25 cellular contexts compared by ENCODE assay signal in genomic region chr4:122661176-122661575, GRCh38. TPM values are rescaled to one million over a fixed set of nuclear protein-coding genes. Genes with fewer than 3 reads are reported as not detected.
A peak's percentile ranks its signal among the peaks of the same experiment; 100 is the strongest.
DNase-seq lines count a peak whose midpoint lies in the region; ATAC-seq and TF ChIP-seq lines count a peak whose summit lies in the region.
"Had no signal": no experiment of that assay in that cellular context is flagged by ENCODE, and none has a peak within 500 bp of the region (broad histone marks: within the 10 kb centered on the region; RNA-seq: fewer than 3 reads in every experiment).

No MANE protein-coding gene starts in this region.

- intact Hi-C loops in activated T-helper 2 cell treated with anti-CD3 and anti-CD28 coated beads, Interferon-gamma antibody, Interleukin-2, Interleukin-4, amounts not matched to agents 10 μg/mL and 5 μg/mL and 100 μg/mL, durations not matched to agents 14 hours and 24 hours and 36 hours (cut with micrococcal nuclease) = loop anchor here (5.0 kb wide), 2 partner anchors 59 to 119 kb away; no protein-coding TSS in a partner anchor

- H3K9me3 Mint-ChIP-seq in T-helper 1 cell treated with Interleukin-12 subunit alpha and Interleukin-12 subunit beta and Interleukin-4 antibody, amounts not matched to agents 30 μg/mL and 1 μg/mL, for 36 hours = peaks cover 20% of the 10 kb centered on the region
- H3K9me3 Mint-ChIP-seq in activated T-helper 2 cell treated with anti-CD3 and anti-CD28 coated beads, Interferon-gamma antibody, Interleukin-2, Interleukin-4, amounts not matched to agents 10 μg/mL and 5 μg/mL and 100 μg/mL, durations not matched to agents 14 hours and 24 hours and 36 hours = peaks cover 12% of the 10 kb centered on the region
- H3K9me3 Mint-ChIP-seq in neural crest cell = peaks cover 4% of the 10 kb centered on the region
- H3K9me3 Mint-ChIP-seq: effector memory CD8-positive, alpha-beta T cell had no signal

- peaks cover 14% of the 10 kb centered on the region for H3K36me3 Mint-ChIP-seq in T-helper 1 cell treated with Interleukin-12 subunit alpha and Interleukin-12 subunit beta and Interleukin-4 antibody, amounts not matched to agents 30 μg/mL and 1 μg/mL, for 36 hours (ENCODE audit: low read depth)
- peaks cover 20% of the 10 kb centered on the region for H3K36me3 Mint-ChIP-seq in activated T-helper 2 cell treated with anti-CD3 and anti-CD28 coated beads, Interferon-gamma antibody, Interleukin-2, Interleukin-4, amounts not matched to agents 10 μg/mL and 5 μg/mL and 100 μg/mL, durations not matched to agents 14 hours and 24 hours and 36 hours (ENCODE audit: low read depth)
- H3K36me3 Mint-ChIP-seq in neural crest cell (ENCODE audit: low read depth) = peaks cover 2% of the 10 kb centered on the region
- H3K36me3 Mint-ChIP-seq: memory B cell had no signal

- no peak for ATAC-seq in GM18873 (IDR thresholded peaks at IDR 0.05; ENCODE audit: low FRiP score, unreplicated experiment)
- ATAC-seq: effector memory CD8-positive, alpha-beta T cell; stimulated activated naive CD8-positive, alpha-beta T cell treated with anti-CD3 and anti-CD28 coated beads, Interleukin-15, Interleukin-2, amounts not matched to agents 100 U/mL and 50 U/mL, for 24 hours had no signal

- peaks cover 71% of the 10 kb centered on the region for H3K4me1 Mint-ChIP-seq in T-helper 1 cell treated with Interleukin-12 subunit alpha and Interleukin-12 subunit beta and Interleukin-4 antibody, amounts not matched to agents 30 μg/mL and 1 μg/mL, for 36 hours (ENCODE audit: low read depth)
- peaks cover 73% of the 10 kb centered on the region for H3K4me1 Mint-ChIP-seq in activated T-helper 2 cell treated with anti-CD3 and anti-CD28 coated beads, Interferon-gamma antibody, Interleukin-2, Interleukin-4, amounts not matched to agents 10 μg/mL and 5 μg/mL and 100 μg/mL, durations not matched to agents 14 hours and 24 hours and 36 hours (ENCODE audit: low read depth)
- H3K4me1 Mint-ChIP-seq in neural crest cell = peaks cover 11% of the 10 kb centered on the region
- H3K4me1 Mint-ChIP-seq: memory B cell had no signal

- DNase-seq in T-helper 1 cell (no peak), EL (peak; percentile 20), neural crest cell (ENCODE audit: low read depth, low spot score) (no peak), DMS53 (lab: John Stamatoyannopoulos, UW) (no peak)
- no peak for DNase-seq in activated T-helper 2 cell treated with anti-CD3 and anti-CD28 coated beads, Interferon-gamma antibody, Interleukin-2, Interleukin-4, amounts not matched to agents 10 μg/mL and 5 μg/mL and 100 μg/mL, durations not matched to agents 14 hours and 24 hours and 36 hours (ENCODE audit: low spot score)
- DNase-seq in activated effector memory CD4-positive, alpha-beta T cell treated with Interleukin-2 at 50 U/mL for 16 hours = no peak
- DNase-seq: activated CD4-positive, alpha-beta T cell treated with anti-CD3 and anti-CD28 coated beads, Interleukin-2, amount 50 U/mL, for 48 hours; COR-L47; DND-41; effector memory CD8-positive, alpha-beta T cell; NCI-H1105; NCI-H2029; NCI-H345; occipital lobe; SIG-M5; stimulated activated CD4-positive, alpha-beta T cell treated with anti-CD3 and anti-CD28 coated beads, Interleukin-12 subunit alpha, Interleukin-12 subunit beta, amount 100 ng/mL, for 4 hours; stimulated activated CD4-positive, alpha-beta T cell treated with anti-CD3 and anti-CD28 coated beads, Interleukin-4, amount 100 ng/mL, for 4 hours; stimulated activated naive CD8-positive, alpha-beta T cell treated with anti-CD3 and anti-CD28 coated beads, Interleukin-15, Interleukin-2, amounts not matched to agents 100 U/mL and 50 U/mL, for 24 hours; thyroid gland had no signal

- peak overlapping the region; percentile 62 for H3K27ac Mint-ChIP-seq in T-helper 1 cell treated with Interleukin-12 subunit alpha and Interleukin-12 subunit beta and Interleukin-4 antibody, amounts not matched to agents 30 μg/mL and 1 μg/mL, for 36 hours
- H3K27ac Mint-ChIP-seq in activated T-helper 2 cell treated with anti-CD3 and anti-CD28 coated beads, Interferon-gamma antibody, Interleukin-2, Interleukin-4, amounts not matched to agents 10 μg/mL and 5 μg/mL and 100 μg/mL, durations not matched to agents 14 hours and 24 hours and 36 hours = peak overlapping the region; percentile 73
- H3K27ac Mint-ChIP-seq in neural crest cell (ENCODE audit: unreplicated experiment) = peak overlapping the region; percentile 20
- H3K27ac Mint-ChIP-seq: effector memory CD8-positive, alpha-beta T cell; memory B cell had no signal

- H3K4me3 Mint-ChIP-seq in T-helper 1 cell treated with Interleukin-12 subunit alpha and Interleukin-12 subunit beta and Interleukin-4 antibody, amounts not matched to agents 30 μg/mL and 1 μg/mL, for 36 hours = no peak overlapping the region
- H3K4me3 Mint-ChIP-seq in activated T-helper 2 cell treated with anti-CD3 and anti-CD28 coated beads, Interferon-gamma antibody, Interleukin-2, Interleukin-4, amounts not matched to agents 10 μg/mL and 5 μg/mL and 100 μg/mL, durations not matched to agents 14 hours and 24 hours and 36 hours (ENCODE audit: low read depth) = no peak overlapping the region
- no peak overlapping the region for H3K4me3 Mint-ChIP-seq in neural crest cell
- H3K4me3 Mint-ChIP-seq: effector memory CD8-positive, alpha-beta T cell; memory B cell had no signal

- no peak for TF ChIP-seq CTCF in neural crest cell (conservative IDR thresholded peaks at IDR 0.05)

- H3K27me3 Mint-ChIP-seq in T-helper 1 cell treated with Interleukin-12 subunit alpha and Interleukin-12 subunit beta and Interleukin-4 antibody, amounts not matched to agents 30 μg/mL and 1 μg/mL, for 36 hours (ENCODE audit: low read depth) = no peaks in the 10 kb centered on the region
- no peaks in the 10 kb centered on the region for H3K27me3 Mint-ChIP-seq in activated T-helper 2 cell treated with anti-CD3 and anti-CD28 coated beads, Interferon-gamma antibody, Interleukin-2, Interleukin-4, amounts not matched to agents 10 μg/mL and 5 μg/mL and 100 μg/mL, durations not matched to agents 14 hours and 24 hours and 36 hours (ENCODE audit: low read depth)
- no peaks in the 10 kb centered on the region for H3K27me3 Mint-ChIP-seq in neural crest cell (ENCODE audit: low read depth)

RNA-seq across cellular contexts. Expression of gene IL21, which starts 40.3 kb away (rescaled TPM):
- total RNA-seq in activated T-helper 2 cell treated with anti-CD3 and anti-CD28 coated beads, Interferon-gamma antibody, Interleukin-2, Interleukin-4, amounts not matched to agents 10 μg/mL and 5 μg/mL and 100 μg/mL, durations not matched to agents 14 hours and 24 hours and 36 hours = 14.5 TPM in 2 replicates
- total RNA-seq in neural crest cell = not detected in 2 replicates
- total RNA-seq: A172, breast epithelium, esophagus muscularis mucosa, occipital lobe, thyroid gland had no signal

Comparison
In these comparisons a context has a peak if more than half of its experiments do, and no peak if none do; other contexts are left out.
1. H3K27ac Mint-ChIP-seq: peak in every context shown above with its lines; median percentile 73 in activated T-helper 2 cell treated with anti-CD3 and anti-CD28 coated beads, Interferon-gamma antibody, Interleukin-2, Interleukin-4, amounts not matched to agents 10 μg/mL and 5 μg/mL and 100 μg/mL, durations not matched to agents 14 hours and 24 hours and 36 hours; 62 in T-helper 1 cell treated with Interleukin-12 subunit alpha and Interleukin-12 subunit beta and Interleukin-4 antibody, amounts not matched to agents 30 μg/mL and 1 μg/mL, for 36 hours; 20 in neural crest cell.
2. RNA of gene IL21, which starts 40.3 kb away (total RNA-seq): 14.5 TPM in activated T-helper 2 cell treated with anti-CD3 and anti-CD28 coated beads, Interferon-gamma antibody, Interleukin-2, Interleukin-4, amounts not matched to agents 10 μg/mL and 5 μg/mL and 100 μg/mL, durations not matched to agents 14 hours and 24 hours and 36 hours; not detected in neural crest cell; every median in the first group is over 10 times any median in the second.